Comparison of ENCODE assay signal across 30 cellular contexts in the genomic region with DNA sequence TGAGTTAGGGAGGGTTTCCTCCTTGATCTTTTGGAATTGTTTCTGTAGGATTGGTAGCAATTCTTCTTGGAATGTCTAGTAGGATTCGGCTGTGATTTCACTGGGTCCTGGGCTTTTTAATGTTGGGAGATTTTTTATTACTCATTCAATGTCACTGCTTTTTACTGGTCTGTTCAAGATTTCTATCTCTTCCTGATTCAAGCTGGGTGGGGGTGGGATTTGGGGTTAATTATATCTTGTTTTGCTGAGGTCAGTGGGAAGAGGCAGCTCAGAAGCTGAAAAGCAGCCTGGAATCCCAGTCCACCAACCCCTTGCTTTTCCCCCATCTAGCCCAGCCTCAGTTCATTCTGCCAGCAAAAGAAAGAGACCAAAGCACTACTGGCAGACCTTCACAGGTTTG. TPM values are rescaled to one million over a fixed set of nuclear protein-coding genes. Genes with fewer than 3 reads are reported as not detected.
"Had no signal": no experiment of that assay in that cellular context is flagged by ENCODE, and none has a peak within 500 bp of the region (broad histone marks: within the 10 kb centered on the region; RNA-seq: fewer than 3 reads in every experiment).

No MANE protein-coding gene starts in this region.

- H3K27me3 Mint-ChIP-seq: naive B cell had no signal

- FAIRE-seq: colon, kidney had no signal

- ATAC-seq: esophagus mucosa; foreskin keratinocyte; gastroesophageal sphincter; heart left ventricle; left lobe of liver; mucosa of descending colon; natural killer cell treated with Interleukin-12 subunit alpha and Interleukin-12 subunit beta and Interleukin-15 and Interleukin-18, amount 100 ng/mL, for 72 hours; sciatic nerve had no signal

- H3K9me3 Mint-ChIP-seq: naive B cell; natural killer cell treated with Interleukin-12 subunit alpha and Interleukin-12 subunit beta and Interleukin-15 and Interleukin-18, amount 100 ng/mL, for 72 hours; neural progenitor cell; stimulated activated effector memory CD8-positive, alpha-beta T cell treated with anti-CD3 and anti-CD28 coated beads, Interleukin-12 subunit alpha, Interleukin-12 subunit beta, amount 100 ng/mL, for 72 hours had no signal

- H3K27ac Mint-ChIP-seq: mesothelial cell of epicardium; natural killer cell treated with Interleukin-12 subunit alpha and Interleukin-12 subunit beta and Interleukin-15 and Interleukin-18, amount 100 ng/mL, for 72 hours; neural progenitor cell; stimulated activated effector memory CD8-positive, alpha-beta T cell treated with anti-CD3 and anti-CD28 coated beads, Interleukin-12 subunit alpha, Interleukin-12 subunit beta, amount 100 ng/mL, for 72 hours had no signal

- H3K4me3 ChIP-seq: dorsolateral prefrontal cortex, gastroesophageal sphincter, heart left ventricle, hepatocyte, lung, mucosa of descending colon, neural progenitor cell, prostate gland, right atrium auricular region, smooth muscle cell, stomach, thyroid gland, vagina had no signal

- H3K27me3 ChIP-seq: dorsolateral prefrontal cortex, foreskin keratinocyte, gastroesophageal sphincter, hepatocyte, neural progenitor cell, right atrium auricular region, stomach, thyroid gland, vagina had no signal

- H3K27ac ChIP-seq: dorsolateral prefrontal cortex, epithelial cell of prostate, foreskin keratinocyte, gastroesophageal sphincter, heart left ventricle, hepatocyte, neural progenitor cell, prostate gland, right atrium auricular region, stomach, thyroid gland, vagina had no signal

- H3K4me1 ChIP-seq: foreskin keratinocyte, gastroesophageal sphincter, heart left ventricle, neural progenitor cell, prostate gland, right atrium auricular region, thyroid gland, vagina had no signal

- H3K36me3 Mint-ChIP-seq: mesothelial cell of epicardium; naive B cell; natural killer cell treated with Interleukin-12 subunit alpha and Interleukin-12 subunit beta and Interleukin-15 and Interleukin-18, amount 100 ng/mL, for 72 hours; neural progenitor cell had no signal

- H3K36me3 ChIP-seq: gastroesophageal sphincter, heart left ventricle, neural progenitor cell, prostate gland, right atrium auricular region, stomach, thyroid gland, vagina had no signal

- H3K9me3 ChIP-seq: gastroesophageal sphincter, heart left ventricle, mucosa of descending colon, prostate gland, right atrium auricular region, stomach, thyroid gland, vagina had no signal

- DNase-seq: dorsolateral prefrontal cortex; effector CD4-positive, alpha-beta T cell; foreskin keratinocyte; heart left ventricle; kidney; mesenchymal stem cell; mucosa of descending colon; naive B cell; stimulated activated CD4-positive, alpha-beta T cell treated with anti-CD3 and anti-CD28 coated beads, Interleukin-12 subunit alpha, Interleukin-12 subunit beta, amount 100 ng/mL, for 4 hours; stimulated activated CD4-positive, alpha-beta T cell treated with anti-CD3 and anti-CD28 coated beads, Interleukin-1b, Interleukin-23, amount 100 ng/mL, for 48 hours; stimulated activated CD4-positive, alpha-beta T cell treated with anti-CD3 and anti-CD28 coated beads, Interleukin-4, amount 100 ng/mL, for 1 hour; stomach; thyroid gland; trophoblast cell had no signal

- H3K4me3 Mint-ChIP-seq: mesothelial cell of epicardium; natural killer cell treated with Interleukin-12 subunit alpha and Interleukin-12 subunit beta and Interleukin-15 and Interleukin-18, amount 100 ng/mL, for 72 hours; neural progenitor cell; stimulated activated effector memory CD8-positive, alpha-beta T cell treated with anti-CD3 and anti-CD28 coated beads, Interleukin-12 subunit alpha, Interleukin-12 subunit beta, amount 100 ng/mL, for 72 hours had no signal

RNA-seq across cellular contexts. Expression of a gene that starts 39.6 kb away (rescaled TPM):
- polyA plus RNA-seq: stomach had no signal

RNA-seq across cellular contexts. Expression of a gene that starts 45.2 kb away (rescaled TPM):
- total RNA-seq: smooth muscle cell had no signal
- polyA plus RNA-seq: foreskin keratinocyte, smooth muscle cell had no signal
